1 cellular context compared by ENCODE assay signal in the genomic region with DNA sequence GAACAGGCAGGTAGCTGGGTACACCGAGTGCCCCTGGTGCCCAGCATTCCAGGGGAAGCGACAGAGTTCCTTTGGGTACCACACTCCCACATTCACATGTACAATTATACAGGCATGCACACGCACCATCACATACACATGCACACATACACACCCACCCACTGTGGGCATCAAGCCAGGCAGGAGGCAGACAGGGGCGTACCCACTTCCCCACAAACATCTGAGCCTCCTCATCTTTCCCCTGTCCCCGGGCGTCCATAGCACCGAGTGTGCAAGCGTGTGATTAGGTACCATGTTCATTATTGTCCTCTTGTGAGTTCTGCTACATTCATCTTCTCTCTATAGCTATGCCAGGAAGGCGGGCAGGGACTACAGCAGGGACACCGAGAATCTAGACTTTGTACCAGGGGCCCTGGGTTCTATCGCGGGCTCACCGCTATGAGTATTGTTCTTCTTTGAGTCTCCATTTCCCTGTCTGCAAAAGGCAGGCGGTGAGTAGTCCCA.
TF ChIP-seq lines count a peak whose summit lies in the region.

No MANE protein-coding gene starts in this region.

TF ChIP-seq in HepG2, 621 proteins besides CTCF, POLR2A, EP300 and RAD21 (continued from another document and continues in another):
- TF ChIP-seq, protein P1, sequence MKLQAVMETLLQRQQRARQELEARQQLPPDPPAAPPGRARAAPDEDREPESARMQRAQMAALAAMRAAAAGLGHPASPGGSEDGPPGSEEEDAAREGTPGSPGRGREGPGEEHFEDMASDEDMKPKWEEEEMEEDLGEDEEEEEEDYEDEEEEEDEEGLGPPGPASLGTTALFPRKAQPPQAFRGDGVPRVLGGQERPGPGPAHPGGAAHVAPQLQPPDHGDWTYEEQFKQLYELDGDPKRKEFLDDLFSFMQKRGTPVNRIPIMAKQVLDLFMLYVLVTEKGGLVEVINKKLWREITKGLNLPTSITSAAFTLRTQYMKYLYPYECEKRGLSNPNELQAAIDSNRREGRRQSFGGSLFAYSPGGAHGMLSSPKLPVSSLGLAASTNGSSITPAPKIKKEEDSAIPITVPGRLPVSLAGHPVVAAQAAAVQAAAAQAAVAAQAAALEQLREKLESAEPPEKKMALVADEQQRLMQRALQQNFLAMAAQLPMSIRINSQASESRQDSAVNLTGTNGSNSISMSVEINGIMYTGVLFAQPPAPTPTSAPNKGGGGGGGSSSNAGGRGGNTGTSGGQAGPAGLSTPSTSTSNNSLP (IDR thresholded peaks at IDR 0.05; ENCODE audit: low read depth, low read length), result no peak
- TF ChIP-seq ZNF746 (CRISPR knock-in tag; IDR thresholded peaks at IDR 0.05), result no peak
- TF ChIP-seq, protein P2, sequence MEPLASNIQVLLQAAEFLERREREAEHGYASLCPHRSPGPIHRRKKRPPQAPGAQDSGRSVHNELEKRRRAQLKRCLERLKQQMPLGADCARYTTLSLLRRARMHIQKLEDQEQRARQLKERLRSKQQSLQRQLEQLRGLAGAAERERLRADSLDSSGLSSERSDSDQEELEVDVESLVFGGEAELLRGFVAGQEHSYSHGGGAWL (CRISPR knock-in tag; IDR thresholded peaks at IDR 0.05), result no peak
- TF ChIP-seq, protein P3, sequence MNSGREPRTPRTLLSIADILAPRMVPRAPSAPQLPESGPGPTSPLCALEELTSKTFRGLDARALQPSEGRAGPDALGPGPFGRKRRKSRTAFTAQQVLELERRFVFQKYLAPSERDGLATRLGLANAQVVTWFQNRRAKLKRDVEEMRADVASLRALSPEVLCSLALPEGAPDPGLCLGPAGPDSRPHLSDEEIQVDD (CRISPR knock-in tag; IDR thresholded peaks at IDR 0.05; ENCODE audit: borderline replicate concordance), result no peak
- no peak for TF ChIP-seq ZNF567 (CRISPR knock-in tag; IDR thresholded peaks at IDR 0.05; ENCODE audit: borderline replicate concordance)
- TF ChIP-seq KDM5B (CRISPR knock-in tag; IDR thresholded peaks at IDR 0.05; ENCODE audit: borderline replicate concordance), result no peak; the same call in 1 of the 2 replicates
- TF ChIP-seq ZNF501 (CRISPR knock-in tag; IDR thresholded peaks at IDR 0.05), result peak; percentile 59; the same call in 1 of the 2 replicates
- no peak for TF ChIP-seq PPARG (CRISPR knock-in tag; conservative IDR thresholded peaks at IDR 0.05)
- peak; percentile 59 for TF ChIP-seq SAP130 (CRISPR knock-in tag; IDR thresholded peaks at IDR 0.05; ENCODE audit: low read depth)
- TF ChIP-seq CAMTA2 (CRISPR knock-in tag; IDR thresholded peaks at IDR 0.05; ENCODE audit: borderline replicate concordance), result no peak
- no peak for TF ChIP-seq RAD51 (IDR thresholded peaks at IDR 0.05; ENCODE audit: borderline replicate concordance)
- TF ChIP-seq, protein P4, sequence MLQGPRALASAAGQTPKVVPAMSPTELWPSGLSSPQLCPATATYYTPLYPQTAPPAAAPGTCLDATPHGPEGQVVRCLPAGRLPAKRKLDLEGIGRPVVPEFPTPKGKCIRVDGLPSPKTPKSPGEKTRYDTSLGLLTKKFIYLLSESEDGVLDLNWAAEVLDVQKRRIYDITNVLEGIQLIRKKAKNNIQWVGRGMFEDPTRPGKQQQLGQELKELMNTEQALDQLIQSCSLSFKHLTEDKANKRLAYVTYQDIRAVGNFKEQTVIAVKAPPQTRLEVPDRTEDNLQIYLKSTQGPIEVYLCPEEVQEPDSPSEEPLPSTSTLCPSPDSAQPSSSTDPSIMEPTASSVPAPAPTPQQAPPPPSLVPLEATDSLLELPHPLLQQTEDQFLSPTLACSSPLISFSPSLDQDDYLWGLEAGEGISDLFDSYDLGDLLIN (CRISPR knock-in tag; IDR thresholded peaks at IDR 0.05; ENCODE audit: borderline replicate concordance), result no peak
- TF ChIP-seq, protein P5, sequence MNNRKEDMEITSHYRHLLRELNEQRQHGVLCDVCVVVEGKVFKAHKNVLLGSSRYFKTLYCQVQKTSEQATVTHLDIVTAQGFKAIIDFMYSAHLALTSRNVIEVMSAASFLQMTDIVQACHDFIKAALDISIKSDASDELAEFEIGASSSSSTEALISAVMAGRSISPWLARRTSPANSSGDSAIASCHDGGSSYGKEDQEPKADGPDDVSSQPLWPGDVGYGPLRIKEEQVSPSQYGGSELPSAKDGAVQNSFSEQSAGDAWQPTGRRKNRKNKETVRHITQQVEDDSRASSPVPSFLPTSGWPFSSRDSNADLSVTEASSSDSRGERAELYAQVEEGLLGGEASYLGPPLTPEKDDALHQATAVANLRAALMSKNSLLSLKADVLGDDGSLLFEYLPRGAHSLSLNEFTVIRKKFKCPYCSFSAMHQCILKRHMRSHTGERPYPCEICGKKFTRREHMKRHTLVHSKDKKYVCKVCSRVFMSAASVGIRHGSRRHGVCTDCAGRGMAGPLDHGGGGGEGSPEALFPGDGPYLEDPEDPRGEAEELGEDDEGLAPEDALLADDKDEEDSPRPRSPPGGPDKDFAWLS (CRISPR knock-in tag; IDR thresholded peaks at IDR 0.05; ENCODE audit: borderline replicate concordance), result no peak
- TF ChIP-seq, protein P6, sequence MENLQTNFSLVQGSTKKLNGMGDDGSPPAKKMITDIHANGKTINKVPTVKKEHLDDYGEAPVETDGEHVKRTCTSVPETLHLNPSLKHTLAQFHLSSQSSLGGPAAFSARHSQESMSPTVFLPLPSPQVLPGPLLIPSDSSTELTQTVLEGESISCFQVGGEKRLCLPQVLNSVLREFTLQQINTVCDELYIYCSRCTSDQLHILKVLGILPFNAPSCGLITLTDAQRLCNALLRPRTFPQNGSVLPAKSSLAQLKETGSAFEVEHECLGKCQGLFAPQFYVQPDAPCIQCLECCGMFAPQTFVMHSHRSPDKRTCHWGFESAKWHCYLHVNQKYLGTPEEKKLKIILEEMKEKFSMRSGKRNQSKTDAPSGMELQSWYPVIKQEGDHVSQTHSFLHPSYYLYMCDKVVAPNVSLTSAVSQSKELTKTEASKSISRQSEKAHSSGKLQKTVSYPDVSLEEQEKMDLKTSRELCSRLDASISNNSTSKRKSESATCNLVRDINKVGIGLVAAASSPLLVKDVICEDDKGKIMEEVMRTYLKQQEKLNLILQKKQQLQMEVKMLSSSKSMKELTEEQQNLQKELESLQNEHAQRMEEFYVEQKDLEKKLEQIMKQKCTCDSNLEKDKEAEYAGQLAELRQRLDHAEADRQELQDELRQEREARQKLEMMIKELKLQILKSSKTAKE (CRISPR knock-in tag; IDR thresholded peaks at IDR 0.05; ENCODE audit: borderline replicate concordance), result no peak
- TF ChIP-seq FIP1L1 (IDR thresholded peaks at IDR 0.05; ENCODE audit: borderline replicate concordance, insufficient read depth, low read depth, low read length), result no peak
- no peak for TF ChIP-seq KLF9 (CRISPR knock-in tag; IDR thresholded peaks at IDR 0.05; ENCODE audit: low read depth)
- no peak for TF ChIP-seq MAZ (IDR thresholded peaks at IDR 0.05; ENCODE audit: borderline replicate concordance, low read depth, low read length)
- TF ChIP-seq MAZ (CRISPR knock-in tag; IDR thresholded peaks at IDR 0.05; ENCODE audit: low read depth), result no peak
- TF ChIP-seq ATF1 (CRISPR knock-in tag; IDR thresholded peaks at IDR 0.05), result no peak
- peak; percentile 70; the same call in 1 of the 2 replicates for TF ChIP-seq ZNF430 (CRISPR knock-in tag; IDR thresholded peaks at IDR 0.05)
- TF ChIP-seq ZNF24 (IDR thresholded peaks at IDR 0.05), result no peak
- no peak for TF ChIP-seq SIX1 (CRISPR knock-in tag; IDR thresholded peaks at IDR 0.05; ENCODE audit: borderline replicate concordance)
- TF ChIP-seq, protein P7, sequence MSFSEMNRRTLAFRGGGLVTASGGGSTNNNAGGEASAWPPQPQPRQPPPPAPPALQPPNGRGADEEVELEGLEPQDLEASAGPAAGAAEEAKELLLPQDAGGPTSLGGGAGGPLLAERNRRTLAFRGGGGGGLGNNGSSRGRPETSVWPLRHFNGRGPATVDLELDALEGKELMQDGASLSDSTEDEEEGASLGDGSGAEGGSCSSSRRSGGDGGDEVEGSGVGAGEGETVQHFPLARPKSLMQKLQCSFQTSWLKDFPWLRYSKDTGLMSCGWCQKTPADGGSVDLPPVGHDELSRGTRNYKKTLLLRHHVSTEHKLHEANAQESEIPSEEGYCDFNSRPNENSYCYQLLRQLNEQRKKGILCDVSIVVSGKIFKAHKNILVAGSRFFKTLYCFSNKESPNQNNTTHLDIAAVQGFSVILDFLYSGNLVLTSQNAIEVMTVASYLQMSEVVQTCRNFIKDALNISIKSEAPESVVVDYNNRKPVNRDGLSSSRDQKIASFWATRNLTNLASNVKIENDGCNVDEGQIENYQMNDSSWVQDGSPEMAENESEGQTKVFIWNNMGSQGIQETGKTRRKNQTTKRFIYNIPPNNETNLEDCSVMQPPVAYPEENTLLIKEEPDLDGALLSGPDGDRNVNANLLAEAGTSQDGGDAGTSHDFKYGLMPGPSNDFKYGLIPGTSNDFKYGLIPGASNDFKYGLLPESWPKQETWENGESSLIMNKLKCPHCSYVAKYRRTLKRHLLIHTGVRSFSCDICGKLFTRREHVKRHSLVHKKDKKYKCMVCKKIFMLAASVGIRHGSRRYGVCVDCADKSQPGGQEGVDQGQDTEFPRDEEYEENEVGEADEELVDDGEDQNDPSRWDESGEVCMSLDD (CRISPR knock-in tag; IDR thresholded peaks at IDR 0.05; ENCODE audit: borderline replicate concordance), result no peak
- TF ChIP-seq ZNF672 (CRISPR knock-in tag; IDR thresholded peaks at IDR 0.05), result no peak
- no peak for TF ChIP-seq ZFP37 (CRISPR knock-in tag; IDR thresholded peaks at IDR 0.05; ENCODE audit: borderline replicate concordance)
- TF ChIP-seq, protein P8, sequence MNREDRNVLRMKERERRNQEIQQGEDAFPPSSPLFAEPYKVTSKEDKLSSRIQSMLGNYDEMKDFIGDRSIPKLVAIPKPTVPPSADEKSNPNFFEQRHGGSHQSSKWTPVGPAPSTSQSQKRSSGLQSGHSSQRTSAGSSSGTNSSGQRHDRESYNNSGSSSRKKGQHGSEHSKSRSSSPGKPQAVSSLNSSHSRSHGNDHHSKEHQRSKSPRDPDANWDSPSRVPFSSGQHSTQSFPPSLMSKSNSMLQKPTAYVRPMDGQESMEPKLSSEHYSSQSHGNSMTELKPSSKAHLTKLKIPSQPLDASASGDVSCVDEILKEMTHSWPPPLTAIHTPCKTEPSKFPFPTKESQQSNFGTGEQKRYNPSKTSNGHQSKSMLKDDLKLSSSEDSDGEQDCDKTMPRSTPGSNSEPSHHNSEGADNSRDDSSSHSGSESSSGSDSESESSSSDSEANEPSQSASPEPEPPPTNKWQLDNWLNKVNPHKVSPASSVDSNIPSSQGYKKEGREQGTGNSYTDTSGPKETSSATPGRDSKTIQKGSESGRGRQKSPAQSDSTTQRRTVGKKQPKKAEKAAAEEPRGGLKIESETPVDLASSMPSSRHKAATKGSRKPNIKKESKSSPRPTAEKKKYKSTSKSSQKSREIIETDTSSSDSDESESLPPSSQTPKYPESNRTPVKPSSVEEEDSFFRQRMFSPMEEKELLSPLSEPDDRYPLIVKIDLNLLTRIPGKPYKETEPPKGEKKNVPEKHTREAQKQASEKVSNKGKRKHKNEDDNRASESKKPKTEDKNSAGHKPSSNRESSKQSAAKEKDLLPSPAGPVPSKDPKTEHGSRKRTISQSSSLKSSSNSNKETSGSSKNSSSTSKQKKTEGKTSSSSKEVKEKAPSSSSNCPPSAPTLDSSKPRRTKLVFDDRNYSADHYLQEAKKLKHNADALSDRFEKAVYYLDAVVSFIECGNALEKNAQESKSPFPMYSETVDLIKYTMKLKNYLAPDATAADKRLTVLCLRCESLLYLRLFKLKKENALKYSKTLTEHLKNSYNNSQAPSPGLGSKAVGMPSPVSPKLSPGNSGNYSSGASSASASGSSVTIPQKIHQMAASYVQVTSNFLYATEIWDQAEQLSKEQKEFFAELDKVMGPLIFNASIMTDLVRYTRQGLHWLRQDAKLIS (CRISPR knock-in tag; IDR thresholded peaks at IDR 0.05), result no peak
- TF ChIP-seq NFYC (CRISPR knock-in tag; IDR thresholded peaks at IDR 0.05), result no peak
- no peak for TF ChIP-seq ZNF563 (CRISPR knock-in tag; IDR thresholded peaks at IDR 0.05)
- no peak for TF ChIP-seq ARNT2 (CRISPR knock-in tag; IDR thresholded peaks at IDR 0.05; ENCODE audit: low read depth)
- no peak for TF ChIP-seq POLR2AphosphoS2 (IDR thresholded peaks at IDR 0.05; ENCODE audit: low read depth, low read length)
- peak; percentile 61; the same call in 1 of the 2 replicates for TF ChIP-seq NCOR1 (IDR thresholded peaks at IDR 0.05; ENCODE audit: borderline replicate concordance, low read length)
- no peak for TF ChIP-seq ZNF839 (CRISPR knock-in tag; IDR thresholded peaks at IDR 0.05; ENCODE audit: borderline replicate concordance)
- no peak for TF ChIP-seq ZNF12 (CRISPR knock-in tag; IDR thresholded peaks at IDR 0.05)
- TF ChIP-seq, protein P9, sequence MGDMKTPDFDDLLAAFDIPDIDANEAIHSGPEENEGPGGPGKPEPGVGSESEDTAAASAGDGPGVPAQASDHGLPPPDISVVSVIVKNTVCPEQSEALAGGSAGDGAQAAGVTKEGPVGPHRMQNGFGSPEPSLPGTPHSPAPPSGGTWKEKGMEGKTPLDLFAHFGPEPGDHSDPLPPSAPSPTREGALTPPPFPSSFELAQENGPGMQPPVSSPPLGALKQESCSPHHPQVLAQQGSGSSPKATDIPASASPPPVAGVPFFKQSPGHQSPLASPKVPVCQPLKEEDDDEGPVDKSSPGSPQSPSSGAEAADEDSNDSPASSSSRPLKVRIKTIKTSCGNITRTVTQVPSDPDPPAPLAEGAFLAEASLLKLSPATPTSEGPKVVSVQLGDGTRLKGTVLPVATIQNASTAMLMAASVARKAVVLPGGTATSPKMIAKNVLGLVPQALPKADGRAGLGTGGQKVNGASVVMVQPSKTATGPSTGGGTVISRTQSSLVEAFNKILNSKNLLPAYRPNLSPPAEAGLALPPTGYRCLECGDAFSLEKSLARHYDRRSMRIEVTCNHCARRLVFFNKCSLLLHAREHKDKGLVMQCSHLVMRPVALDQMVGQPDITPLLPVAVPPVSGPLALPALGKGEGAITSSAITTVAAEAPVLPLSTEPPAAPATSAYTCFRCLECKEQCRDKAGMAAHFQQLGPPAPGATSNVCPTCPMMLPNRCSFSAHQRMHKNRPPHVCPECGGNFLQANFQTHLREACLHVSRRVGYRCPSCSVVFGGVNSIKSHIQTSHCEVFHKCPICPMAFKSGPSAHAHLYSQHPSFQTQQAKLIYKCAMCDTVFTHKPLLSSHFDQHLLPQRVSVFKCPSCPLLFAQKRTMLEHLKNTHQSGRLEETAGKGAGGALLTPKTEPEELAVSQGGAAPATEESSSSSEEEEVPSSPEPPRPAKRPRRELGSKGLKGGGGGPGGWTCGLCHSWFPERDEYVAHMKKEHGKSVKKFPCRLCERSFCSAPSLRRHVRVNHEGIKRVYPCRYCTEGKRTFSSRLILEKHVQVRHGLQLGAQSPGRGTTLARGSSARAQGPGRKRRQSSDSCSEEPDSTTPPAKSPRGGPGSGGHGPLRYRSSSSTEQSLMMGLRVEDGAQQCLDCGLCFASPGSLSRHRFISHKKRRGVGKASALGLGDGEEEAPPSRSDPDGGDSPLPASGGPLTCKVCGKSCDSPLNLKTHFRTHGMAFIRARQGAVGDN (CRISPR knock-in tag; IDR thresholded peaks at IDR 0.05), result peak; percentile 52
- no peak for TF ChIP-seq KLF15 (CRISPR knock-in tag; IDR thresholded peaks at IDR 0.05; ENCODE audit: borderline replicate concordance)
- TF ChIP-seq PITX1 (CRISPR knock-in tag; IDR thresholded peaks at IDR 0.05), result no peak
- no peak for TF ChIP-seq ATF7 (IDR thresholded peaks at IDR 0.05)
- no peak for TF ChIP-seq ATF7 (CRISPR knock-in tag; IDR thresholded peaks at IDR 0.05)
- TF ChIP-seq TEAD2 (CRISPR knock-in tag; IDR thresholded peaks at IDR 0.05), result no peak
- no peak for TF ChIP-seq ZNF572 (CRISPR knock-in tag; IDR thresholded peaks at IDR 0.05)
- no peak for TF ChIP-seq EZH2 (conservative IDR thresholded peaks at IDR 0.05; ENCODE audit: low read depth, low read length)
- TF ChIP-seq ZNF674 (CRISPR knock-in tag; IDR thresholded peaks at IDR 0.05; ENCODE audit: low read depth), result no peak
